In genomic region chr11:95256204-95256819, GRCh38 we compare ENCODE assay signal across 11 cellular contexts. TPM values are rescaled to one million over a fixed set of nuclear protein-coding genes. Genes with fewer than 3 reads are reported as not detected.
DNase-seq lines count a peak whose midpoint lies in the region; ATAC-seq and TF ChIP-seq lines count a peak whose summit lies in the region.
"Had no signal": no experiment of that assay in that cellular context is flagged by ENCODE, and none has a peak within 500 bp of the region (broad histone marks: within the 10 kb centered on the region; RNA-seq: fewer than 3 reads in every experiment).

No MANE protein-coding gene starts in this region.

- TF ChIP-seq CTCF in GM23338 (conservative IDR thresholded peaks at IDR 0.05; ENCODE audit: low read depth in 2 of 2), result no peak
- no peak for TF ChIP-seq CTCF in fibroblast of pulmonary artery (IDR thresholded peaks at IDR 0.05; ENCODE audit: low read length, missing control alignments)

- H3K4me3 ChIP-seq in GM23338 (no peak overlapping the region), fibroblast of pulmonary artery (replicated peaks; ENCODE audit: low read depth, low read length) (no peak overlapping the region), trophoblast cell (ENCODE audit: low read depth, low read length) (no peak overlapping the region)
- H3K4me3 ChIP-seq: esophagus squamous epithelium had no signal

- no peaks in the 10 kb centered on the region for H3K9me2 ChIP-seq in GM23338 (ENCODE audit: insufficient read depth)

- WGBS in trophoblast cell (ENCODE audit: extremely low coverage, insufficient coverage, insufficient read length), result no CpG with 5 or more reads among the region's 9 CpGs

- H4K91ac ChIP-seq in trophoblast cell (ENCODE audit: low read depth, low read length), result peak overlapping the region; percentile 8

- H3K14ac ChIP-seq in trophoblast cell (ENCODE audit: low read length), result no peak overlapping the region

- H3K4me1 ChIP-seq in GM23338 (ENCODE audit: insufficient read depth) (peaks cover 49% of the 10 kb centered on the region), trophoblast cell (ENCODE audit: control insufficient read depth in 1 of 2, insufficient read depth in 2 of 2, low read length in 2 of 2) (peaks cover 7 to 18% of the 10 kb centered on the region in 2 experiments)

- peak overlapping the region; percentile 52 for H2BK12ac ChIP-seq in trophoblast cell (ENCODE audit: low read length)

- no peak for DNase-seq in GM23338 (ENCODE audit: low spot score)
- peak; percentile 19 for DNase-seq in OCI-M1 (lab: John Stamatoyannopoulos, UW)
- DNase-seq in fibroblast of pulmonary artery (ENCODE audit: low read depth), result peak; percentile 40
- peak; percentile 88 to 95 for DNase-seq in trophoblast cell
- no peak for DNase-seq in DMS114 treated with DMSO at 0.1 percent for 48 hours (lab: John Stamatoyannopoulos, UW; ENCODE audit: unreplicated experiment)
- no peak for DNase-seq in activated T-helper 2 cell treated with anti-CD3 and anti-CD28 coated beads, Interferon-gamma antibody, Interleukin-2, Interleukin-4, amounts not matched to agents 10 μg/mL and 5 μg/mL and 100 μg/mL, durations not matched to agents 14 hours and 24 hours and 36 hours (ENCODE audit: low spot score)
- DNase-seq in NCI-H526 treated with DMSO at 0.1 percent for 48 hours (lab: John Stamatoyannopoulos, UW), result no peak
- DNase-seq: esophagus squamous epithelium, KG1, SW 1271 had no signal

- no peaks in the 10 kb centered on the region for H3K9me3 ChIP-seq in trophoblast cell (ENCODE audit: insufficient read depth, low read depth, low read length)
- H3K9me3 ChIP-seq: esophagus squamous epithelium had no signal

- H4K20me1 ChIP-seq in GM23338 (replicated peaks; ENCODE audit: insufficient read depth), result no peaks in the 10 kb centered on the region

- H2AK5ac ChIP-seq in trophoblast cell (ENCODE audit: low read length), result no peak overlapping the region

- no peaks in the 10 kb centered on the region for H3K36me3 Mint-ChIP-seq in GM23338 (ENCODE audit: low read depth)
- no peaks in the 10 kb centered on the region for H3K36me3 Mint-ChIP-seq in activated T-helper 2 cell treated with anti-CD3 and anti-CD28 coated beads, Interferon-gamma antibody, Interleukin-2, Interleukin-4, amounts not matched to agents 10 μg/mL and 5 μg/mL and 100 μg/mL, durations not matched to agents 14 hours and 24 hours and 36 hours (ENCODE audit: low read depth)

- H3F3A ChIP-seq in GM23338 (replicated peaks; ENCODE audit: low read depth), result no peaks in the 10 kb centered on the region; the same call in 1 of the 2 replicates

- H3K36me3 ChIP-seq in GM23338 (ENCODE audit: insufficient read depth) (no peaks in the 10 kb centered on the region), trophoblast cell (ENCODE audit: control insufficient read depth in 1 of 2, insufficient read depth in 2 of 2, low read length in 2 of 2) (no peaks in the 10 kb centered on the region)
- H3K36me3 ChIP-seq: esophagus squamous epithelium had no signal

- H2AFZ ChIP-seq in GM23338 (no peak overlapping the region), trophoblast cell (ENCODE audit: insufficient read depth, low read length, poor library complexity) (no peak overlapping the region)

- peak overlapping the region; percentile 94 for H3K27ac Mint-ChIP-seq in GM23338
- H3K27ac Mint-ChIP-seq in activated T-helper 2 cell treated with anti-CD3 and anti-CD28 coated beads, Interferon-gamma antibody, Interleukin-2, Interleukin-4, amounts not matched to agents 10 μg/mL and 5 μg/mL and 100 μg/mL, durations not matched to agents 14 hours and 24 hours and 36 hours, result no peak overlapping the region

- no peak overlapping the region for H2BK120ac ChIP-seq in trophoblast cell (ENCODE audit: insufficient read depth, low read length, poor library complexity)

- H3K4ac ChIP-seq in trophoblast cell (ENCODE audit: low read depth, low read length), result no peak overlapping the region

- no peaks in the 10 kb centered on the region for H3K79me2 ChIP-seq in GM23338 (replicated peaks; ENCODE audit: insufficient read depth)
- peaks cover 1% of the 10 kb centered on the region for H3K79me2 ChIP-seq in trophoblast cell (ENCODE audit: control insufficient read depth, insufficient read depth, low read length, poor library complexity)

- no peak overlapping the region for H3K18ac ChIP-seq in trophoblast cell (ENCODE audit: low read length)

- no peaks in the 10 kb centered on the region for H3K9me3 Mint-ChIP-seq in GM23338
- H3K9me3 Mint-ChIP-seq in activated T-helper 2 cell treated with anti-CD3 and anti-CD28 coated beads, Interferon-gamma antibody, Interleukin-2, Interleukin-4, amounts not matched to agents 10 μg/mL and 5 μg/mL and 100 μg/mL, durations not matched to agents 14 hours and 24 hours and 36 hours, result no peaks in the 10 kb centered on the region

- H3K27ac ChIP-seq in GM23338 (ENCODE audit: low read depth), result peak overlapping the region; percentile 86; the same call in 1 of the 2 replicates
- peak overlapping the region; percentile 18 for H3K27ac ChIP-seq in trophoblast cell (ENCODE audit: low read depth, low read length)

- intact Hi-C loops in activated T-helper 2 cell treated with anti-CD3 and anti-CD28 coated beads, Interferon-gamma antibody, Interleukin-2, Interleukin-4, amounts not matched to agents 10 μg/mL and 5 μg/mL and 100 μg/mL, durations not matched to agents 14 hours and 24 hours and 36 hours (cut with micrococcal nuclease), result no loop called here

- H3K27me3 Mint-ChIP-seq in GM23338 (ENCODE audit: insufficient read depth, low read depth, poor library complexity), result peaks cover 10% of the 10 kb centered on the region
- H3K27me3 Mint-ChIP-seq in activated T-helper 2 cell treated with anti-CD3 and anti-CD28 coated beads, Interferon-gamma antibody, Interleukin-2, Interleukin-4, amounts not matched to agents 10 μg/mL and 5 μg/mL and 100 μg/mL, durations not matched to agents 14 hours and 24 hours and 36 hours (ENCODE audit: low read depth), result no peaks in the 10 kb centered on the region

- peaks cover 65% of the 10 kb centered on the region for H3K4me1 Mint-ChIP-seq in GM23338
- peaks cover 37% of the 10 kb centered on the region for H3K4me1 Mint-ChIP-seq in activated T-helper 2 cell treated with anti-CD3 and anti-CD28 coated beads, Interferon-gamma antibody, Interleukin-2, Interleukin-4, amounts not matched to agents 10 μg/mL and 5 μg/mL and 100 μg/mL, durations not matched to agents 14 hours and 24 hours and 36 hours (ENCODE audit: low read depth)

- H4K12ac ChIP-seq in trophoblast cell (ENCODE audit: low read depth, low read length), result no peak overlapping the region

- H3K9ac ChIP-seq in trophoblast cell (ENCODE audit: low read length), result no peak overlapping the region

- H2BK5ac ChIP-seq in trophoblast cell (ENCODE audit: low read depth, low read length, poor library complexity), result no peak overlapping the region

- H3K27me3 ChIP-seq in GM23338 (ENCODE audit: insufficient read depth) (no peaks in the 10 kb centered on the region), trophoblast cell (ENCODE audit: insufficient read depth, low read length) (no peaks in the 10 kb centered on the region)
- H3K27me3 ChIP-seq: esophagus squamous epithelium had no signal

- H3K23ac ChIP-seq in trophoblast cell (ENCODE audit: low read length), result no peak overlapping the region

- ATAC-seq in GM23338, result no peak
- ATAC-seq in HG03175 (IDR thresholded peaks at IDR 0.05; ENCODE audit: unreplicated experiment), result no peak

- H3K4me3 Mint-ChIP-seq in GM23338, result no peak overlapping the region
- no peak overlapping the region for H3K4me3 Mint-ChIP-seq in activated T-helper 2 cell treated with anti-CD3 and anti-CD28 coated beads, Interferon-gamma antibody, Interleukin-2, Interleukin-4, amounts not matched to agents 10 μg/mL and 5 μg/mL and 100 μg/mL, durations not matched to agents 14 hours and 24 hours and 36 hours (ENCODE audit: low read depth)

- peaks cover 12% of the 10 kb centered on the region for H3K79me1 ChIP-seq in trophoblast cell (ENCODE audit: low read length)

- H4K8ac ChIP-seq in trophoblast cell (ENCODE audit: low read depth, low read length), result no peak overlapping the region

- H3K4me2 ChIP-seq in GM23338 (peak overlapping the region; percentile 53), trophoblast cell (ENCODE audit: low read length) (peak overlapping the region; percentile 16)

TF ChIP-seq in GM23338, 12 proteins besides CTCF, POLR2A, EP300 and RAD21 (continues in another document):
- TF ChIP-seq CREB1 (CRISPR knock-in tag; IDR thresholded peaks at IDR 0.05; ENCODE audit: low read depth) (no peak), STAT1 (IDR thresholded peaks at IDR 0.05; ENCODE audit: unreplicated experiment) (no peak), EZH2 (IDR thresholded peaks at IDR 0.05; ENCODE audit: low read depth, unreplicated experiment) (no peak)

RNA-seq across cellular contexts. Expression of gene SESN3, which starts 25.3 kb away (rescaled TPM):
- total RNA-seq in GM23338 (2014; rRNA removed; shearing (Covaris generic)), result 30.5 and 32.4 TPM in 2 replicates
- polyA plus RNA-seq in GM23338 (2016; fragmentation: Nextera tagmentation; extraction: Ambion mirVana), result 5.3 and 5.5 TPM in 2 replicates
- 87.0 and 96.4 TPM in 2 replicates for polyA plus RNA-seq in trophoblast cell (2013)
- total RNA-seq in activated T-helper 2 cell treated with anti-CD3 and anti-CD28 coated beads, Interferon-gamma antibody, Interleukin-2, Interleukin-4, amounts not matched to agents 10 μg/mL and 5 μg/mL and 100 μg/mL, durations not matched to agents 14 hours and 24 hours and 36 hours, result 73.2 and 74.9 TPM in 2 replicates

Comparison
In these comparisons a context has a peak if more than half of its experiments do, and no peak if none do; other contexts are left out.
1. DNase-seq: peak in OCI-M1 (single experiment), fibroblast of pulmonary artery (single experiment) and trophoblast cell (2 of 2); none in GM23338 (single experiment), DMS114 treated with DMSO at 0.1 percent for 48 hours (single experiment), activated T-helper 2 cell treated with anti-CD3 and anti-CD28 coated beads, Interferon-gamma antibody, Interleukin-2, Interleukin-4, amounts not matched to agents 10 μg/mL and 5 μg/mL and 100 μg/mL, durations not matched to agents 14 hours and 24 hours and 36 hours (single experiment) and NCI-H526 treated with DMSO at 0.1 percent for 48 hours (single experiment).